Comparison of ENCODE assay signal across 1 cellular context in genomic region chr7:103405789-103406613, GRCh38.
TF ChIP-seq lines count a peak whose summit lies in the region.
"Not testable (repeated sequence)": the region's sequence is repeated elsewhere in the genome, so short reads cannot be mapped to it uniquely, and the experiment has no call there.

No MANE protein-coding gene starts in this region.

TF ChIP-seq in HepG2, 621 proteins besides CTCF, POLR2A, EP300 and RAD21 (continued from another document and continues in another):
- TF ChIP-seq ZNF776 (CRISPR knock-in tag; IDR thresholded peaks at IDR 0.05), result peak; percentile 23; the same call in 1 of the 2 replicates
- TF ChIP-seq FOSL2 (CRISPR knock-in tag; IDR thresholded peaks at IDR 0.05), result 0 out of 2 replicates have a peak, but pooled peaks have one; percentile 11
- TF ChIP-seq PITX1 (CRISPR knock-in tag; IDR thresholded peaks at IDR 0.05), result 0 out of 2 replicates have a peak, but pooled peaks have one; percentile 33
- TF ChIP-seq NR2F6 (IDR thresholded peaks at IDR 0.05), result not testable (repeated sequence)
- 0 out of 2 replicates have a peak, but pooled peaks have one; percentile 7 for TF ChIP-seq NR2F6 (CRISPR knock-in tag; IDR thresholded peaks at IDR 0.05)
- TF ChIP-seq ZSCAN31 (CRISPR knock-in tag; IDR thresholded peaks at IDR 0.05; ENCODE audit: low read depth), result peak; percentile 49; the same call in 1 of the 2 replicates
- TF ChIP-seq GFI1 (CRISPR knock-in tag; IDR thresholded peaks at IDR 0.05; ENCODE audit: borderline replicate concordance), result peak; percentile 40; the same call in 1 of the 2 replicates
- peak; percentile 38; the same call in 1 of the 2 replicates for TF ChIP-seq MTA1 (CRISPR knock-in tag; IDR thresholded peaks at IDR 0.05; ENCODE audit: borderline replicate concordance)
- 0 out of 2 replicates have a peak, but pooled peaks have one; percentile 49 for TF ChIP-seq ARNT2 (CRISPR knock-in tag; IDR thresholded peaks at IDR 0.05; ENCODE audit: low read depth)
- TF ChIP-seq, protein P1, sequence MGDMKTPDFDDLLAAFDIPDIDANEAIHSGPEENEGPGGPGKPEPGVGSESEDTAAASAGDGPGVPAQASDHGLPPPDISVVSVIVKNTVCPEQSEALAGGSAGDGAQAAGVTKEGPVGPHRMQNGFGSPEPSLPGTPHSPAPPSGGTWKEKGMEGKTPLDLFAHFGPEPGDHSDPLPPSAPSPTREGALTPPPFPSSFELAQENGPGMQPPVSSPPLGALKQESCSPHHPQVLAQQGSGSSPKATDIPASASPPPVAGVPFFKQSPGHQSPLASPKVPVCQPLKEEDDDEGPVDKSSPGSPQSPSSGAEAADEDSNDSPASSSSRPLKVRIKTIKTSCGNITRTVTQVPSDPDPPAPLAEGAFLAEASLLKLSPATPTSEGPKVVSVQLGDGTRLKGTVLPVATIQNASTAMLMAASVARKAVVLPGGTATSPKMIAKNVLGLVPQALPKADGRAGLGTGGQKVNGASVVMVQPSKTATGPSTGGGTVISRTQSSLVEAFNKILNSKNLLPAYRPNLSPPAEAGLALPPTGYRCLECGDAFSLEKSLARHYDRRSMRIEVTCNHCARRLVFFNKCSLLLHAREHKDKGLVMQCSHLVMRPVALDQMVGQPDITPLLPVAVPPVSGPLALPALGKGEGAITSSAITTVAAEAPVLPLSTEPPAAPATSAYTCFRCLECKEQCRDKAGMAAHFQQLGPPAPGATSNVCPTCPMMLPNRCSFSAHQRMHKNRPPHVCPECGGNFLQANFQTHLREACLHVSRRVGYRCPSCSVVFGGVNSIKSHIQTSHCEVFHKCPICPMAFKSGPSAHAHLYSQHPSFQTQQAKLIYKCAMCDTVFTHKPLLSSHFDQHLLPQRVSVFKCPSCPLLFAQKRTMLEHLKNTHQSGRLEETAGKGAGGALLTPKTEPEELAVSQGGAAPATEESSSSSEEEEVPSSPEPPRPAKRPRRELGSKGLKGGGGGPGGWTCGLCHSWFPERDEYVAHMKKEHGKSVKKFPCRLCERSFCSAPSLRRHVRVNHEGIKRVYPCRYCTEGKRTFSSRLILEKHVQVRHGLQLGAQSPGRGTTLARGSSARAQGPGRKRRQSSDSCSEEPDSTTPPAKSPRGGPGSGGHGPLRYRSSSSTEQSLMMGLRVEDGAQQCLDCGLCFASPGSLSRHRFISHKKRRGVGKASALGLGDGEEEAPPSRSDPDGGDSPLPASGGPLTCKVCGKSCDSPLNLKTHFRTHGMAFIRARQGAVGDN (CRISPR knock-in tag; IDR thresholded peaks at IDR 0.05), result peak; percentile 35; the same call in 1 of the 2 replicates
- TF ChIP-seq ZNF761 (CRISPR knock-in tag; conservative IDR thresholded peaks at IDR 0.05), result peak; percentile 56; the same call in 1 of the 2 replicates
- TF ChIP-seq ZNF782 (CRISPR knock-in tag; IDR thresholded peaks at IDR 0.05; ENCODE audit: borderline replicate concordance), result peak; percentile 75; the same call in 1 of the 2 replicates
- peak; percentile 36; the same call in 1 of the 2 replicates for TF ChIP-seq ZNF788 (CRISPR knock-in tag; IDR thresholded peaks at IDR 0.05; ENCODE audit: borderline replicate concordance)
- 0 out of 2 replicates have a peak, but pooled peaks have one; percentile 34 for TF ChIP-seq TFDP2 (CRISPR knock-in tag; IDR thresholded peaks at IDR 0.05)
- TF ChIP-seq ZNF230 (CRISPR knock-in tag; IDR thresholded peaks at IDR 0.05), result peak; percentile 82; the same call in 1 of the 2 replicates
- 0 out of 2 replicates have a peak, but pooled peaks have one; percentile 29 for TF ChIP-seq ZFP90 (CRISPR knock-in tag; IDR thresholded peaks at IDR 0.05; ENCODE audit: borderline replicate concordance)
- peak; percentile 13; the same call in 1 of the 2 replicates for TF ChIP-seq FOXO1 (CRISPR knock-in tag; IDR thresholded peaks at IDR 0.05)
- 0 out of 2 replicates have a peak, but pooled peaks have one; percentile 40 for TF ChIP-seq GATAD1 (CRISPR knock-in tag; IDR thresholded peaks at IDR 0.05)
- 0 out of 2 replicates have a peak, but pooled peaks have one; percentile 27 for TF ChIP-seq ZNF331 (CRISPR knock-in tag; IDR thresholded peaks at IDR 0.05)
- TF ChIP-seq HOXA3 (CRISPR knock-in tag; IDR thresholded peaks at IDR 0.05), result peak; percentile 42; the same call in 1 of the 2 replicates
- TF ChIP-seq MEIS1 (CRISPR knock-in tag; IDR thresholded peaks at IDR 0.05; ENCODE audit: borderline replicate concordance), result peak; percentile 68; the same call in 1 of the 2 replicates
- TF ChIP-seq ZNF772 (CRISPR knock-in tag; IDR thresholded peaks at IDR 0.05), result peak; percentile 47; the same call in 1 of the 2 replicates
- peak; percentile 52; the same call in 1 of the 2 replicates for TF ChIP-seq PAXIP1 (CRISPR knock-in tag; conservative IDR thresholded peaks at IDR 0.05)
- TF ChIP-seq ZNF317 (CRISPR knock-in tag; IDR thresholded peaks at IDR 0.05), result peak; percentile 37; the same call in 1 of the 2 replicates
- 0 out of 2 replicates have a peak, but pooled peaks have one; percentile 33 for TF ChIP-seq HDAC2 (CRISPR knock-in tag; IDR thresholded peaks at IDR 0.05)
- peak; percentile 45; the same call in 1 of the 2 replicates for TF ChIP-seq NR2C2 (CRISPR knock-in tag; IDR thresholded peaks at IDR 0.05; ENCODE audit: borderline replicate concordance)
- peak; percentile 85 for TF ChIP-seq FOXA3 (CRISPR knock-in tag; IDR thresholded peaks at IDR 0.05)
- peak; percentile 29; the same call in 1 of the 2 replicates for TF ChIP-seq ZNF292 (CRISPR knock-in tag; IDR thresholded peaks at IDR 0.05; ENCODE audit: borderline replicate concordance, low read depth)
- TF ChIP-seq ZNF333 (CRISPR knock-in tag; IDR thresholded peaks at IDR 0.05; ENCODE audit: borderline replicate concordance), result peak; percentile 17; the same call in 1 of the 2 replicates
- 0 out of 2 replicates have a peak, but pooled peaks have one; percentile 29 for TF ChIP-seq ERF (CRISPR knock-in tag; IDR thresholded peaks at IDR 0.05)
- TF ChIP-seq, protein P2, sequence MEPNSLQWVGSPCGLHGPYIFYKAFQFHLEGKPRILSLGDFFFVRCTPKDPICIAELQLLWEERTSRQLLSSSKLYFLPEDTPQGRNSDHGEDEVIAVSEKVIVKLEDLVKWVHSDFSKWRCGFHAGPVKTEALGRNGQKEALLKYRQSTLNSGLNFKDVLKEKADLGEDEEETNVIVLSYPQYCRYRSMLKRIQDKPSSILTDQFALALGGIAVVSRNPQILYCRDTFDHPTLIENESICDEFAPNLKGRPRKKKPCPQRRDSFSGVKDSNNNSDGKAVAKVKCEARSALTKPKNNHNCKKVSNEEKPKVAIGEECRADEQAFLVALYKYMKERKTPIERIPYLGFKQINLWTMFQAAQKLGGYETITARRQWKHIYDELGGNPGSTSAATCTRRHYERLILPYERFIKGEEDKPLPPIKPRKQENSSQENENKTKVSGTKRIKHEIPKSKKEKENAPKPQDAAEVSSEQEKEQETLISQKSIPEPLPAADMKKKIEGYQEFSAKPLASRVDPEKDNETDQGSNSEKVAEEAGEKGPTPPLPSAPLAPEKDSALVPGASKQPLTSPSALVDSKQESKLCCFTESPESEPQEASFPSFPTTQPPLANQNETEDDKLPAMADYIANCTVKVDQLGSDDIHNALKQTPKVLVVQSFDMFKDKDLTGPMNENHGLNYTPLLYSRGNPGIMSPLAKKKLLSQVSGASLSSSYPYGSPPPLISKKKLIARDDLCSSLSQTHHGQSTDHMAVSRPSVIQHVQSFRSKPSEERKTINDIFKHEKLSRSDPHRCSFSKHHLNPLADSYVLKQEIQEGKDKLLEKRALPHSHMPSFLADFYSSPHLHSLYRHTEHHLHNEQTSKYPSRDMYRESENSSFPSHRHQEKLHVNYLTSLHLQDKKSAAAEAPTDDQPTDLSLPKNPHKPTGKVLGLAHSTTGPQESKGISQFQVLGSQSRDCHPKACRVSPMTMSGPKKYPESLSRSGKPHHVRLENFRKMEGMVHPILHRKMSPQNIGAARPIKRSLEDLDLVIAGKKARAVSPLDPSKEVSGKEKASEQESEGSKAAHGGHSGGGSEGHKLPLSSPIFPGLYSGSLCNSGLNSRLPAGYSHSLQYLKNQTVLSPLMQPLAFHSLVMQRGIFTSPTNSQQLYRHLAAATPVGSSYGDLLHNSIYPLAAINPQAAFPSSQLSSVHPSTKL (CRISPR knock-in tag; IDR thresholded peaks at IDR 0.05), result peak; percentile 54; the same call in 1 of the 2 replicates
- TF ChIP-seq HMGXB4 (CRISPR knock-in tag; IDR thresholded peaks at IDR 0.05; ENCODE audit: borderline replicate concordance in 1 of 2, low read depth in 1 of 2), result peak in 1 of 2 experiments; percentile 60; a peak in 1 of 4 replicates
- TF ChIP-seq SNAI1 (CRISPR knock-in tag; IDR thresholded peaks at IDR 0.05; ENCODE audit: borderline replicate concordance), result peak; percentile 42; the same call in 1 of the 2 replicates
- peak; percentile 68; the same call in 1 of the 2 replicates for TF ChIP-seq ZSCAN29 (CRISPR knock-in tag; conservative IDR thresholded peaks at IDR 0.05)
- TF ChIP-seq DMAP1 (CRISPR knock-in tag; IDR thresholded peaks at IDR 0.05), result 0 out of 2 replicates have a peak, but pooled peaks have one; percentile 4
- TF ChIP-seq, protein P3, sequence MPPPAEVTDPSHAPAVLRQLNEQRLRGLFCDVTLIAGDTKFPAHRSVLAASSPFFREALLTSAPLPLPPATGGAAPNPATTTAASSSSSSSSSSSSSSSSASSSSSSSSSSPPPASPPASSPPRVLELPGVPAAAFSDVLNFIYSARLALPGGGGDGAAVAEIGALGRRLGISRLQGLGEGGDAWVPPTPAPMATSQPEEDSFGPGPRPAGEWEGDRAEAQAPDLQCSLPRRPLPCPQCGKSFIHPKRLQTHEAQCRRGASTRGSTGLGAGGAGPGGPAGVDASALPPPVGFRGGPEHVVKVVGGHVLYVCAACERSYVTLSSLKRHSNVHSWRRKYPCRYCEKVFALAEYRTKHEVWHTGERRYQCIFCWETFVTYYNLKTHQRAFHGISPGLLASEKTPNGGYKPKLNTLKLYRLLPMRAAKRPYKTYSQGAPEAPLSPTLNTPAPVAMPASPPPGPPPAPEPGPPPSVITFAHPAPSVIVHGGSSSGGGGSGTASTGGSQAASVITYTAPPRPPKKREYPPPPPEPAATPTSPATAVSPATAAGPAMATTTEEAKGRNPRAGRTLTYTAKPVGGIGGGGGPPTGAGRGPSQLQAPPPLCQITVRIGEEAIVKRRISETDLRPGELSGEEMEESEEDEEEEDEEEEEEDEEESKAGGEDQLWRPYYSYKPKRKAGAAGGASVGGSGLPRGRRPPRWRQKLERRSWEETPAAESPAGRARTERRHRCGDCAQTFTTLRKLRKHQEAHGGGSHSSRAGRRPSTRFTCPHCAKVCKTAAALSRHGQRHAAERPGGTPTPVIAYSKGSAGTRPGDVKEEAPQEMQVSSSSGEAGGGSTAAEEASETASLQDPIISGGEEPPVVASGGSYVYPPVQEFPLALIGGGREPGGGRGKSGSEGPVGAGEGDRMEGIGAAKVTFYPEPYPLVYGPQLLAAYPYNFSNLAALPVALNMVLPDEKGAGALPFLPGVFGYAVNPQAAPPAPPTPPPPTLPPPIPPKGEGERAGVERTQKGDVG (CRISPR knock-in tag; IDR thresholded peaks at IDR 0.05; ENCODE audit: borderline replicate concordance), result 0 out of 2 replicates have a peak, but pooled peaks have one; percentile 6
- TF ChIP-seq ZNF543 (CRISPR knock-in tag; IDR thresholded peaks at IDR 0.05), result 0 out of 2 replicates have a peak, but pooled peaks have one; percentile 37
- peak; percentile 40 for TF ChIP-seq YY1 (IDR thresholded peaks at IDR 0.05; ENCODE audit: insufficient read depth, insufficient replicate concordance, low read depth, low read length)
- TF ChIP-seq KDM5B (CRISPR knock-in tag; IDR thresholded peaks at IDR 0.05; ENCODE audit: borderline replicate concordance), result peak; percentile 35; the same call in 1 of the 2 replicates
